Comparison of ENCODE assay signal across 8 cellular contexts in genomic region chr4:41432889-41433288, GRCh38.
DNase-seq lines count a peak whose midpoint lies in the region; FAIRE-seq and TF ChIP-seq lines count a peak whose summit lies in the region.
"Had no signal": no experiment of that assay in that cellular context is flagged by ENCODE, and none has a peak within 500 bp of the region (broad histone marks: within the 10 kb centered on the region; RNA-seq: fewer than 3 reads in every experiment).

No MANE protein-coding gene starts in this region.

- no peak overlapping the region for H3K4me3 ChIP-seq in brain microvascular endothelial cell (ENCODE audit: low read depth, low read length)
- no peak overlapping the region for H3K4me3 ChIP-seq in kidney (ENCODE audit: low read length in 2 of 2)

- DNase-seq in HS-27A (ENCODE audit: low read depth), result peak; percentile 65
- DNase-seq in brain microvascular endothelial cell, result peak; percentile 7
- peak; percentile 83 for DNase-seq in kidney glomerular epithelial cell (lab: John Stamatoyannopoulos, UW)
- DNase-seq in type B pancreatic cell (ENCODE audit: extremely low spot score, unreplicated experiment), result no peak
- DNase-seq in activated T-helper 1 cell treated with anti-CD3 and anti-CD28 coated beads, Interleukin-12 subunit alpha, Interleukin-12 subunit beta, Interleukin-2, Interleukin-4 antibody, amounts not matched to agents 30 ng/mL and 10 ng/mL and 1 ng/mL, durations not matched to agents 14 hours and 24 hours and 36 hours (ENCODE audit: low spot score), result no peak
- DNase-seq in HPDE6-E6E7 (ENCODE audit: extremely low spot score), result no peak
- DNase-seq in kidney, result no peak
- DNase-seq: T-cell had no signal

- H3K36me3 Mint-ChIP-seq in type B pancreatic cell, result peaks cover 3% of the 10 kb centered on the region
- no peaks in the 10 kb centered on the region for H3K36me3 Mint-ChIP-seq in activated T-helper 1 cell treated with anti-CD3 and anti-CD28 coated beads, Interleukin-12 subunit alpha, Interleukin-12 subunit beta, Interleukin-2, Interleukin-4 antibody, amounts not matched to agents 30 ng/mL and 10 ng/mL and 1 ng/mL, durations not matched to agents 14 hours and 24 hours and 36 hours (ENCODE audit: low read depth)
- H3K36me3 Mint-ChIP-seq: T-cell had no signal

- intact Hi-C loops in activated T-helper 1 cell treated with anti-CD3 and anti-CD28 coated beads, Interleukin-12 subunit alpha, Interleukin-12 subunit beta, Interleukin-2, Interleukin-4 antibody, amounts not matched to agents 30 ng/mL and 10 ng/mL and 1 ng/mL, durations not matched to agents 14 hours and 24 hours and 36 hours (cut with micrococcal nuclease), result no loop called here
- intact Hi-C loops in kidney (cut with DNase I), result no loop called here

- H3K4me1 ChIP-seq in kidney (ENCODE audit: control insufficient read depth in 1 of 2, insufficient read depth in 1 of 2, low read depth in 1 of 2, low read length in 2 of 2), result peaks cover 37 to 65% of the 10 kb centered on the region in 2 donors

- H3K4me3 Mint-ChIP-seq in type B pancreatic cell, result no peak overlapping the region
- H3K4me3 Mint-ChIP-seq in activated T-helper 1 cell treated with anti-CD3 and anti-CD28 coated beads, Interleukin-12 subunit alpha, Interleukin-12 subunit beta, Interleukin-2, Interleukin-4 antibody, amounts not matched to agents 30 ng/mL and 10 ng/mL and 1 ng/mL, durations not matched to agents 14 hours and 24 hours and 36 hours, result no peak overlapping the region
- H3K4me3 Mint-ChIP-seq: T-cell had no signal

- in situ Hi-C loops in brain microvascular endothelial cell (cut with HindIII; ENCODE audit: low pct_ligation_motif_present, low sequenced_read_pairs), result no loop called here

- no peak for TF ChIP-seq CTCF in brain microvascular endothelial cell (IDR thresholded peaks at IDR 0.05; ENCODE audit: low read depth, low read length, missing control alignments)
- TF ChIP-seq CTCF in type B pancreatic cell (conservative IDR thresholded peaks at IDR 0.05), result no peak
- TF ChIP-seq CTCF in kidney (IDR thresholded peaks at IDR 0.05; ENCODE audit: borderline replicate concordance, extremely low read depth, insufficient read depth), result no peak

- H3K9me3 ChIP-seq in kidney (ENCODE audit: control insufficient read depth in 1 of 2, low read length in 2 of 2), result no peaks in the 10 kb centered on the region

- H3K27me3 Mint-ChIP-seq in type B pancreatic cell, result no peaks in the 10 kb centered on the region
- peaks cover 1% of the 10 kb centered on the region for H3K27me3 Mint-ChIP-seq in activated T-helper 1 cell treated with anti-CD3 and anti-CD28 coated beads, Interleukin-12 subunit alpha, Interleukin-12 subunit beta, Interleukin-2, Interleukin-4 antibody, amounts not matched to agents 30 ng/mL and 10 ng/mL and 1 ng/mL, durations not matched to agents 14 hours and 24 hours and 36 hours (ENCODE audit: insufficient read depth)

- no peaks in the 10 kb centered on the region for H3K27me3 ChIP-seq in brain microvascular endothelial cell (replicated peaks)

- H3K27ac ChIP-seq in brain microvascular endothelial cell (no peak overlapping the region), kidney (ENCODE audit: low read depth in 2 of 2, low read length in 2 of 2) (no peak overlapping the region)

- no peak overlapping the region for H3K9ac ChIP-seq in kidney (ENCODE audit: low read length in 2 of 2)

- no peaks in the 10 kb centered on the region for H3K36me3 ChIP-seq in brain microvascular endothelial cell (replicated peaks)
- no peaks in the 10 kb centered on the region for H3K36me3 ChIP-seq in kidney (ENCODE audit: control insufficient read depth in 1 of 2, insufficient read depth in 2 of 2, low read length in 2 of 2)

- H3K4me1 Mint-ChIP-seq in type B pancreatic cell (ENCODE audit: unreplicated experiment), result peaks cover 60% of the 10 kb centered on the region
- no peaks in the 10 kb centered on the region for H3K4me1 Mint-ChIP-seq in activated T-helper 1 cell treated with anti-CD3 and anti-CD28 coated beads, Interleukin-12 subunit alpha, Interleukin-12 subunit beta, Interleukin-2, Interleukin-4 antibody, amounts not matched to agents 30 ng/mL and 10 ng/mL and 1 ng/mL, durations not matched to agents 14 hours and 24 hours and 36 hours (ENCODE audit: low read depth)
- H3K4me1 Mint-ChIP-seq: T-cell had no signal

- H3K9me3 Mint-ChIP-seq in type B pancreatic cell, result peaks cover 3% of the 10 kb centered on the region
- no peaks in the 10 kb centered on the region for H3K9me3 Mint-ChIP-seq in activated T-helper 1 cell treated with anti-CD3 and anti-CD28 coated beads, Interleukin-12 subunit alpha, Interleukin-12 subunit beta, Interleukin-2, Interleukin-4 antibody, amounts not matched to agents 30 ng/mL and 10 ng/mL and 1 ng/mL, durations not matched to agents 14 hours and 24 hours and 36 hours

- no peak for FAIRE-seq in kidney (lab: Jason Lieb, UNC)

- H3K27ac Mint-ChIP-seq in type B pancreatic cell, result peak overlapping the region; percentile 58
- H3K27ac Mint-ChIP-seq in activated T-helper 1 cell treated with anti-CD3 and anti-CD28 coated beads, Interleukin-12 subunit alpha, Interleukin-12 subunit beta, Interleukin-2, Interleukin-4 antibody, amounts not matched to agents 30 ng/mL and 10 ng/mL and 1 ng/mL, durations not matched to agents 14 hours and 24 hours and 36 hours, result no peak overlapping the region
- H3K27ac Mint-ChIP-seq: T-cell had no signal

Comparison
In these comparisons a context has a peak if more than half of its experiments do, and no peak if none do; other contexts are left out.
1. DNase-seq: peak in HS-27A (single experiment), brain microvascular endothelial cell (single experiment) and kidney glomerular epithelial cell (single experiment); none in type B pancreatic cell (single experiment), activated T-helper 1 cell treated with anti-CD3 and anti-CD28 coated beads, Interleukin-12 subunit alpha, Interleukin-12 subunit beta, Interleukin-2, Interleukin-4 antibody, amounts not matched to agents 30 ng/mL and 10 ng/mL and 1 ng/mL, durations not matched to agents 14 hours and 24 hours and 36 hours (single experiment), HPDE6-E6E7 (single experiment) and kidney (single experiment).